17 cellular contexts compared by ENCODE assay signal in genomic region chr7:152663101-152663740, GRCh38. TPM values are rescaled to one million over a fixed set of nuclear protein-coding genes. Genes with fewer than 3 reads are reported as not detected.
DNase-seq lines count a peak whose midpoint lies in the region; ATAC-seq and TF ChIP-seq lines count a peak whose summit lies in the region.
"Had no signal": no experiment of that assay in that cellular context is flagged by ENCODE, and none has a peak within 500 bp of the region (broad histone marks: within the 10 kb centered on the region; RNA-seq: fewer than 3 reads in every experiment).

No MANE protein-coding gene starts in this region.

- H3K36me3 Mint-ChIP-seq in GM23338 (ENCODE audit: low read depth) (peaks cover 68% of the 10 kb centered on the region), endodermal cell (ENCODE audit: low read depth) (peaks cover 44% of the 10 kb centered on the region)

- peak overlapping the region; percentile 75 for H2BK120ac ChIP-seq in trophoblast cell (ENCODE audit: insufficient read depth, low read length, poor library complexity)

- H3K27me3 Mint-ChIP-seq in GM23338 (ENCODE audit: insufficient read depth, low read depth, poor library complexity): peaks cover 2% of the 10 kb centered on the region
- H3K27me3 Mint-ChIP-seq in endodermal cell (ENCODE audit: insufficient read depth): no peaks in the 10 kb centered on the region

- no peak overlapping the region for H3K23ac ChIP-seq in trophoblast cell (ENCODE audit: low read length)

- H3K4me3 ChIP-seq in GM23338: no peak overlapping the region
- no peak overlapping the region for H3K4me3 ChIP-seq in endodermal cell (ENCODE audit: low read length)
- H3K4me3 ChIP-seq in trophoblast cell (ENCODE audit: low read depth, low read length): no peak overlapping the region
- H3K4me3 ChIP-seq: GM23248 had no signal

- H3K4me2 ChIP-seq in GM23338: no peak overlapping the region
- H3K4me2 ChIP-seq in trophoblast cell (ENCODE audit: low read length): no peak overlapping the region
- H3K4me2 ChIP-seq: KMS-11 had no signal

- peak overlapping the region; percentile 38 for H4K91ac ChIP-seq in trophoblast cell (ENCODE audit: low read depth, low read length)

- H3K4me1 ChIP-seq in GM23338 (ENCODE audit: insufficient read depth): no peaks in the 10 kb centered on the region
- no peaks in the 10 kb centered on the region for H3K4me1 ChIP-seq in endodermal cell (ENCODE audit: control insufficient read depth, insufficient read depth, low read length)
- peaks cover 8 to 24% of the 10 kb centered on the region in 2 experiments for H3K4me1 ChIP-seq in trophoblast cell (ENCODE audit: control insufficient read depth in 1 of 2, insufficient read depth in 2 of 2, low read length in 2 of 2)

- no peak overlapping the region for H3K4ac ChIP-seq in trophoblast cell (ENCODE audit: low read depth, low read length)

- no peaks in the 10 kb centered on the region; the same call in 1 of the 2 replicates for H3F3A ChIP-seq in GM23338 (replicated peaks; ENCODE audit: low read depth)

- H2BK5ac ChIP-seq in trophoblast cell (ENCODE audit: low read depth, low read length, poor library complexity): peak overlapping the region; percentile 59

- H3K27ac Mint-ChIP-seq in GM23338: no peak overlapping the region
- peak overlapping the region; percentile 26 for H3K27ac Mint-ChIP-seq in endodermal cell

- H3K79me1 ChIP-seq in trophoblast cell (ENCODE audit: low read length): peaks cover 7% of the 10 kb centered on the region

- no peak overlapping the region for H4K12ac ChIP-seq in trophoblast cell (ENCODE audit: low read depth, low read length)

- H4K8ac ChIP-seq in trophoblast cell (ENCODE audit: low read depth, low read length): peak overlapping the region; percentile 40

- H3K27me3 ChIP-seq in GM23338 (ENCODE audit: insufficient read depth) (no peaks in the 10 kb centered on the region), endodermal cell (ENCODE audit: control insufficient read depth, insufficient read depth, low read length, poor library complexity, severe bottlenecking) (no peaks in the 10 kb centered on the region), trophoblast cell (ENCODE audit: insufficient read depth, low read length) (no peaks in the 10 kb centered on the region)

- H2AFZ ChIP-seq in GM23338 (no peak overlapping the region), trophoblast cell (ENCODE audit: insufficient read depth, low read length, poor library complexity) (no peak overlapping the region)
- H2AFZ ChIP-seq: GM23248 had no signal

- H3K14ac ChIP-seq in trophoblast cell (ENCODE audit: low read length): peak overlapping the region; percentile 42

- H3K4me3 Mint-ChIP-seq in GM23338 (no peak overlapping the region), endodermal cell (no peak overlapping the region)

- H2AK5ac ChIP-seq in trophoblast cell (ENCODE audit: low read length): no peak overlapping the region

- H3K9ac ChIP-seq in endodermal cell (ENCODE audit: extremely low read depth, low read length, poor library complexity, severe bottlenecking) (no peak overlapping the region), trophoblast cell (ENCODE audit: low read length) (no peak overlapping the region)
- H3K9ac ChIP-seq: GM23248, KMS-11 had no signal

- H4K20me1 ChIP-seq in GM23338 (replicated peaks; ENCODE audit: insufficient read depth): peaks cover 71% of the 10 kb centered on the region

- peak overlapping the region; percentile 37 for H3K18ac ChIP-seq in trophoblast cell (ENCODE audit: low read length)

- H3K36me3 ChIP-seq in GM23338 (ENCODE audit: insufficient read depth) (peaks cover 28% of the 10 kb centered on the region), endodermal cell (ENCODE audit: control insufficient read depth, insufficient read depth, low read length) (peaks cover 33% of the 10 kb centered on the region), trophoblast cell (ENCODE audit: control insufficient read depth in 1 of 2, insufficient read depth in 2 of 2, low read length in 2 of 2) (peaks cover 4 to 5% of the 10 kb centered on the region in 2 experiments)

- H3K27ac ChIP-seq in GM23338 (ENCODE audit: low read depth): no peak overlapping the region
- no peak overlapping the region for H3K27ac ChIP-seq in endodermal cell (ENCODE audit: low read depth, low read length)
- H3K27ac ChIP-seq in trophoblast cell (ENCODE audit: low read depth, low read length): peak overlapping the region; percentile 52
- H3K27ac ChIP-seq: C4-2B, GM23248, KMS-11 had no signal

- H3K79me2 ChIP-seq in GM23338 (replicated peaks; ENCODE audit: insufficient read depth) (peaks cover 98% of the 10 kb centered on the region), trophoblast cell (ENCODE audit: control insufficient read depth, insufficient read depth, low read length, poor library complexity) (no peaks in the 10 kb centered on the region)

- peak; percentile 23 for DNase-seq in GM23338 (ENCODE audit: low spot score)
- DNase-seq in endodermal cell: no peak
- DNase-seq in trophoblast cell: peak; percentile 58 to 80
- DNase-seq in ureter (ENCODE audit: low spot score): no peak
- DNase-seq in NOMO-1 (lab: John Stamatoyannopoulos, UW; ENCODE audit: unreplicated experiment in 2 of 2): no peak
- DNase-seq: ACHN, DMS79 treated with DMSO at 0.1 percent for 48 hours, GM23248, NCI-H1417 treated with DMSO at 0.1 percent for 48 hours, NCI-H187 treated with DMSO at 0.1 percent for 48 hours, NCI-H446, OCI-M1, Right ventricle myocardium superior had no signal

- 81 to 95% methylated on average over 9 to 10 of the region's 11 CpGs for WGBS in endodermal cell (ENCODE audit: insufficient coverage in 1 of 2, insufficient read length in 1 of 2), 2 experiments
- WGBS in trophoblast cell (ENCODE audit: extremely low coverage, insufficient coverage, insufficient read length): no CpG with 5 or more reads among the region's 11 CpGs

- no peaks in the 10 kb centered on the region for H3K9me3 ChIP-seq in endodermal cell (ENCODE audit: control insufficient read depth, low read length)
- no peaks in the 10 kb centered on the region for H3K9me3 ChIP-seq in trophoblast cell (ENCODE audit: insufficient read depth, low read depth, low read length)

- H3K9me3 Mint-ChIP-seq in GM23338: no peaks in the 10 kb centered on the region
- no peaks in the 10 kb centered on the region for H3K9me3 Mint-ChIP-seq in endodermal cell

- ATAC-seq in GM23338: peak; percentile 53; the same call in 2 of the 3 replicates
- no peak for ATAC-seq in GM18873 (IDR thresholded peaks at IDR 0.05; ENCODE audit: low FRiP score, unreplicated experiment)

- TF ChIP-seq CTCF in GM23338 (conservative IDR thresholded peaks at IDR 0.05; ENCODE audit: low read depth in 2 of 2) (no peak), endodermal cell (conservative IDR thresholded peaks at IDR 0.05) (no peak)

- peak overlapping the region; percentile 52 for H2BK12ac ChIP-seq in trophoblast cell (ENCODE audit: low read length)

- no peak for TF ChIP-seq RAD21 in Ishikawa (IDR thresholded peaks at IDR 0.05; ENCODE audit: low read depth)

- H3K4me1 Mint-ChIP-seq in GM23338 (peaks cover 5% of the 10 kb centered on the region; the same call in 1 of the 3 replicates), endodermal cell (no peaks in the 10 kb centered on the region)

- no peaks in the 10 kb centered on the region for H3K9me2 ChIP-seq in GM23338 (ENCODE audit: insufficient read depth)

- no peak for TF ChIP-seq EP300 in Ishikawa (IDR thresholded peaks at IDR 0.05; ENCODE audit: borderline replicate concordance)

TF ChIP-seq in GM23338, 12 proteins besides CTCF, POLR2A, EP300 and RAD21:
- no peak for TF ChIP-seq ZNF114 (CRISPR knock-in tag; IDR thresholded peaks at IDR 0.05)

TF ChIP-seq in Ishikawa, 13 proteins besides CTCF, POLR2A, EP300 and RAD21 (continues in another document):
- TF ChIP-seq USF1 (IDR thresholded peaks at IDR 0.05) (no peak), FOXM1 (IDR thresholded peaks at IDR 0.05; ENCODE audit: borderline replicate concordance, low read depth) (no peak), MAX (IDR thresholded peaks at IDR 0.05) (no peak), EGR1 (IDR thresholded peaks at IDR 0.05) (no peak), REST (IDR thresholded peaks at IDR 0.05; ENCODE audit: low read depth) (no peak)

RNA-seq across cellular contexts. Expression of gene XRCC2, which starts 12.7 kb away (rescaled TPM):
- 25.7 and 33.2 TPM in 2 replicates for total RNA-seq in GM23338 (2014; rRNA removed; shearing (Covaris generic))
- 13.4 and 18.9 TPM in 2 replicates for polyA plus RNA-seq in GM23338 (2016; fragmentation: Nextera tagmentation; extraction: Ambion mirVana)
- 10 to 100 TPM; 18.4 to 26.9 TPM for total RNA-seq in endodermal cell
- 13.3 TPM for polyA plus RNA-seq in endodermal cell (2013, experiment 1 of 2)
- polyA plus RNA-seq in endodermal cell (2013, experiment 2 of 2): 14.1 TPM
- polyA plus RNA-seq in trophoblast cell (2013): 12.9 and 13.3 TPM in 2 replicates
- total RNA-seq in ureter: 0.96 TPM

Comparison
In these comparisons a context has a peak if more than half of its experiments do, and no peak if none do; other contexts are left out.
1. DNase-seq: peak in GM23338 (single experiment) and trophoblast cell (2 of 2); none in endodermal cell (single experiment), ureter (single experiment) and NOMO-1 (0 of 2).